8 cellular contexts compared by ENCODE assay signal in the genomic region with DNA sequence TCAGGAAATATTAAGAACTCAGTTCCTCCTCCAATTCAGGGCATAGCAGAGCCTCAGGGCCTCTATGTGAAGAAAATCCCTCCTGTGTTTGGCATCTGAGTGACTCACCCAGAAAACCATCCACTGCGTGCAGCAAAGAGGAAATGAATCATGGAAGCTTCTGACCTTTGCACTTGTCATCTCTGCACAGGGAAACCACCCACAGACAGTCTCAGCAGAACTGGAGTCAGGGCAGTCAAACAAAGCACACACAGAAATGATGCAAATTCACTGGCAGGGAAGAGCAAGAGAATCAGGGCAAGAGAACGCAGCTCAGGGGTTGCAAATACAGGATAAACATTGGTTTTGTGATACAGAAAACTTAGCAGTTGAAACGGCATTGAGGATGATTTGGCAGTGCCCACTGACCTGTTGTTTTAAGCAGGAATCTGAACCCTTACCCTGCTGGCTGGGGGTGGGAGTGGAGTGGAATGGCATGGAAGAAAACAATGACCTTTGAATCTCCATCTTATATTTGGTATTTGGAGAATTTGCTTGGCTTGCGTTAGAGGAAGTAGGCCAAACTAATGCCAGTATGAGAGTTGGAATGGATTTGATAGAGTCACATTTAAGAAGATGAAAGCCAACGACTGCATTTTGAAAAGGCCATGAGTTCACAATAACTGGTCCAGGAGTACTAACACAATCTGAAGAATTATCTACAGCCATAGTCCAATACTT. TPM values are rescaled to one million over a fixed set of nuclear protein-coding genes. Genes with fewer than 3 reads are reported as not detected.
DNase-seq lines count a peak whose midpoint lies in the region; ATAC-seq and TF ChIP-seq lines count a peak whose summit lies in the region.

No MANE protein-coding gene starts in this region.

- H3K9me3 ChIP-seq in heart right ventricle (no peaks in the 10 kb centered on the region), aorta (ENCODE audit: control insufficient read depth, low read length) (no peaks in the 10 kb centered on the region)

- H3K27me3 ChIP-seq in heart right ventricle (no peaks in the 10 kb centered on the region), aorta (ENCODE audit: control insufficient read depth in 1 of 2, insufficient read depth in 2 of 2, low read length in 1 of 2) (no peaks in the 10 kb centered on the region)

- ATAC-seq in GM19438 (IDR thresholded peaks at IDR 0.05; ENCODE audit: low read depth, unreplicated experiment), result peak; percentile 81
- peak; percentile 98 for ATAC-seq in HG03520 (IDR thresholded peaks at IDR 0.05; ENCODE audit: unreplicated experiment)
- ATAC-seq in SK-N-SH treated with all-trans-retinoic acid at 6 μM for 48 hours, result peak; percentile 92
- ATAC-seq in heart right ventricle, result peak; percentile 84 to 96 (median 94)
- ATAC-seq in sciatic nerve, result peak; percentile 96
- ATAC-seq in aorta (ENCODE audit: low FRiP score), result peak; percentile 94

- DNase-seq in Ammon's horn (ENCODE audit: low spot score) (peak; percentile 40), heart right ventricle (peak in 1 of 2 donors; percentile 82), sciatic nerve (ENCODE audit: low spot score) (peak; percentile 64), aorta (peak in 1 of 2 donors; percentile 82)

- TF ChIP-seq CTCF in heart right ventricle (IDR thresholded peaks at IDR 0.05), result peak in 1 of 9 donors; percentile 8

- H3K4me3 Mint-ChIP-seq in activated naive CD8-positive, alpha-beta T cell, result peak overlapping the region; percentile 82

- no peaks in the 10 kb centered on the region for H3K36me3 Mint-ChIP-seq in activated naive CD8-positive, alpha-beta T cell

- peaks cover 6 to 80% (median 27%) of the 10 kb centered on the region in 9 donors for H3K4me1 ChIP-seq in heart right ventricle
- peaks cover 7 to 10% of the 10 kb centered on the region in 2 donors for H3K4me1 ChIP-seq in aorta (ENCODE audit: control insufficient read depth in 1 of 2, insufficient read depth in 2 of 2, low read length in 2 of 2)

- intact Hi-C loops in heart right ventricle (cut with DNase I), result no loop called here
- intact Hi-C loops in sciatic nerve (cut with DNase I), result no loop called here
- intact Hi-C loops in aorta (cut with DNase I), result loop anchor here (5.0 to 10.0 kb wide), 2 partner anchors 54 to 163 kb away; a partner anchor contains a TSS

- H3K4me3 ChIP-seq in heart right ventricle, result no peak overlapping the region
- H3K4me3 ChIP-seq in aorta (ENCODE audit: low read length in 2 of 2), result no peak overlapping the region

- peak overlapping the region; percentile 99 for H3K27ac Mint-ChIP-seq in activated naive CD8-positive, alpha-beta T cell

- no peaks in the 10 kb centered on the region for H3K27me3 Mint-ChIP-seq in activated naive CD8-positive, alpha-beta T cell

- H3K36me3 ChIP-seq in heart right ventricle (no peaks in the 10 kb centered on the region), aorta (ENCODE audit: control insufficient read depth in 1 of 2, insufficient read depth in 2 of 2, low read length in 1 of 2) (no peaks in the 10 kb centered on the region)

- 19 to 28% methylated on average over 5 of the region's 5 CpGs for WGBS in heart right ventricle, 2 donors
- 0% methylated on average over 5 of the region's 5 CpGs for WGBS in aorta, 2 donors

- H3K9me3 Mint-ChIP-seq in activated naive CD8-positive, alpha-beta T cell (ENCODE audit: low read depth), result no peaks in the 10 kb centered on the region

- peaks cover 65% of the 10 kb centered on the region for H3K4me1 Mint-ChIP-seq in activated naive CD8-positive, alpha-beta T cell (ENCODE audit: low read depth)

- H3K27ac ChIP-seq in heart right ventricle, result peak overlapping the region; percentile 22 to 86 (median 67)
- peak overlapping the region; percentile 90 to 92 for H3K27ac ChIP-seq in aorta (ENCODE audit: low read depth in 1 of 2, low read length in 2 of 2)

TF ChIP-seq in SK-N-SH treated with all-trans-retinoic acid at 6 μM for 48 hours, 23 proteins besides CTCF, POLR2A, EP300 and RAD21:
- TF ChIP-seq CSDC2 (CRISPR knock-in tag; IDR thresholded peaks at IDR 0.05) (peak; percentile 53; the same call in 1 of the 2 replicates), ISL1 (CRISPR knock-in tag; IDR thresholded peaks at IDR 0.05) (peak; percentile 39; the same call in 1 of the 2 replicates), GLIS3 (CRISPR knock-in tag; IDR thresholded peaks at IDR 0.05) (no peak), ZFP30 (CRISPR knock-in tag; IDR thresholded peaks at IDR 0.05) (no peak)
TF ChIP-seq in SK-N-SH treated with all-trans-retinoic acid at 6 μM for 48 hours: peak in this region for 2.

RNA-seq across cellular contexts. Expression of a gene that starts 53.5 kb away (rescaled TPM):
- total RNA-seq in heart right ventricle, result 10 to 100 TPM in 8 of 10 donors, 1 to 10 TPM in 2; 1.5 to 43.5 (median 23.3) TPM
- polyA plus RNA-seq in heart right ventricle, result 1 to 10 TPM; 2.5 to 4.7 TPM
- total RNA-seq in sciatic nerve, result 34.2 TPM
- 10 to 100 TPM; 16.6 to 25.9 TPM for total RNA-seq in aorta
- 10 to 100 TPM in 1 of 2 donors, 1 to 10 TPM in 1; 9.0 to 26.9 TPM for polyA plus RNA-seq in aorta

Comparison
In these comparisons a context has a peak if more than half of its experiments do, and no peak if none do; other contexts are left out.
1. intact Hi-C loops: an anchor here in aorta (5.0 to 10.0 kb wide); none called in heart right ventricle and sciatic nerve.